8 cellular contexts compared by ENCODE assay signal in the genomic region with DNA sequence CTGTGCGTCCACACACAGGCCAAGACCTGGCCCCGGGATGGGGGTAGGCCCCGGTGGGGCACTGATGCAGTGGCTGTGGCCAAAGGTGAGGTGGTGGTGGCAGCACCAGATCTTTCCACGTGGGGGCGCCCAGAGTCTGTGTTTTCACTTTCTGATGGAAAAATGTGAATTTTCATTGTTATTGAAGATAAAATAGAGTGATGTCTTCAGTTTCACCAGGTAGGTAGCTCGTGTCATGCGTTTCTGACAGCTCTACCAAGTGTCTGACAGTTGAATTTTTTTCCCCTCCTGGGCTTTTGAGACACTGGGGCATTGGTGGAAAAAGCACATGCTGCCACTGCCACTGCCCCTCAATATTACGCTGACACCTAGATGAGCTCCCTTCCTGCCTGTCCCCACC. TPM values are rescaled to one million over a fixed set of nuclear protein-coding genes. Genes with fewer than 3 reads are reported as not detected.
DNase-seq lines count a peak whose midpoint lies in the region; ATAC-seq, FAIRE-seq and TF ChIP-seq lines count a peak whose summit lies in the region.

No MANE protein-coding gene starts in this region.

- no peaks in the 10 kb centered on the region for H3K9me3 Mint-ChIP-seq in Calu3 (ENCODE audit: low read depth, unreplicated experiment)
- H3K9me3 Mint-ChIP-seq in astrocyte (ENCODE audit: unreplicated experiment), result no peaks in the 10 kb centered on the region

- H3K4me3 ChIP-seq in astrocyte (ENCODE audit: insufficient read depth, low read depth, low read length), result no peak overlapping the region

- no peaks in the 10 kb centered on the region for H3K79me2 ChIP-seq in astrocyte (ENCODE audit: insufficient read depth, low read length)

- no peaks in the 10 kb centered on the region for H3K9me3 ChIP-seq in astrocyte (ENCODE audit: insufficient read depth, low read depth, low read length)

- H3K4me1 Mint-ChIP-seq in Calu3 (ENCODE audit: low read depth, unreplicated experiment), result no peaks in the 10 kb centered on the region
- no peaks in the 10 kb centered on the region for H3K4me1 Mint-ChIP-seq in astrocyte (ENCODE audit: low read depth, unreplicated experiment)

- intact Hi-C loops in Calu3 (cut with micrococcal nuclease; ENCODE audit: unreplicated experiment), result loop anchor here (1.0 kb wide), 1 partner anchor 115 kb away; no protein-coding TSS in a partner anchor

- H3K4me3 Mint-ChIP-seq in Calu3 (ENCODE audit: low read depth, unreplicated experiment) (no peak overlapping the region), astrocyte (ENCODE audit: unreplicated experiment) (no peak overlapping the region)

- DNase-seq in Calu3 (peak; percentile 73), T-helper 9 cell (peak; percentile 69), astrocyte (ENCODE audit: low read depth) (no peak), iPS-NIHi7 (ENCODE audit: extremely low spot score) (peak; percentile 90)
- peak; percentile 78 to 80 for DNase-seq in stimulated activated CD4-positive, alpha-beta T cell treated with anti-CD3 and anti-CD28 coated beads, Interleukin-2, amount 100 ng/mL, for 24 hours

- H3K9ac ChIP-seq in astrocyte (ENCODE audit: low read length), result no peak overlapping the region

- H3K27ac ChIP-seq in astrocyte (ENCODE audit: low read depth, low read length), result no peak overlapping the region

- CTCF ChIA-PET in Calu3 (lab: Charles Lee), result interaction anchor here (0.6 to 2.5 kb wide), 7 partner anchors 28 to 938 kb away, joined by 3 to 30 read pairs (median 5); no protein-coding TSS in a partner anchor

- peaks cover 3% of the 10 kb centered on the region for H4K20me1 ChIP-seq in astrocyte (ENCODE audit: insufficient read depth, low read length)

- H3K36me3 Mint-ChIP-seq in Calu3 (ENCODE audit: insufficient read depth, unreplicated experiment), result peaks cover 13% of the 10 kb centered on the region
- H3K36me3 Mint-ChIP-seq in astrocyte (ENCODE audit: low read depth, unreplicated experiment), result peaks cover 18% of the 10 kb centered on the region

- H3K4me2 ChIP-seq in astrocyte (ENCODE audit: low read length), result no peak overlapping the region

- no peaks in the 10 kb centered on the region for H3K27me3 ChIP-seq in astrocyte (ENCODE audit: insufficient read depth, low read length)

- H3K27me3 Mint-ChIP-seq in Calu3 (ENCODE audit: unreplicated experiment) (no peaks in the 10 kb centered on the region), astrocyte (ENCODE audit: low read depth, unreplicated experiment) (no peaks in the 10 kb centered on the region)

- H2AFZ ChIP-seq in astrocyte (ENCODE audit: low read depth, low read length), result no peak overlapping the region

- H3K27ac Mint-ChIP-seq in Calu3 (ENCODE audit: unreplicated experiment) (no peak overlapping the region), astrocyte (ENCODE audit: unreplicated experiment) (no peak overlapping the region)

- TF ChIP-seq CTCF in Calu3 (IDR thresholded peaks at IDR 0.05; ENCODE audit: unreplicated experiment) (peak; percentile 83), astrocyte (IDR thresholded peaks at IDR 0.05; ENCODE audit: insufficient read depth, low read depth, low read length) (peak; percentile 85)

- FAIRE-seq in astrocyte (lab: Jason Lieb, UNC), result no peak

- no peaks in the 10 kb centered on the region for H3K4me1 ChIP-seq in astrocyte (ENCODE audit: insufficient read depth, low read length)

- no TSS peak for BruUV-seq in Calu3 (replicated peaks; lab: Mats Ljungman, UMichigan)

- no peaks in the 10 kb centered on the region for H3K36me3 ChIP-seq in astrocyte (ENCODE audit: insufficient read depth, low read length)

- ATAC-seq in HG03439 (IDR thresholded peaks at IDR 0.05; ENCODE audit: unreplicated experiment), result peak; percentile 42
- ATAC-seq in HG02763 (IDR thresholded peaks at IDR 0.05; ENCODE audit: unreplicated experiment), result no peak
- ATAC-seq in GM18520 (IDR thresholded peaks at IDR 0.05; ENCODE audit: unreplicated experiment), result no peak

RNA-seq across cellular contexts. Expression of a gene that starts 40.0 kb away (rescaled TPM):
- 61.9 and 70.2 TPM in 2 replicates for total RNA-seq in Calu3 (2022)
- 34.8 and 35.7 TPM in 2 replicates for total RNA-seq in astrocyte

RNA-seq across cellular contexts. Expression of a gene that starts 49.6 kb away (rescaled TPM):
- total RNA-seq in Calu3 (2022), result 84.1 and 104 TPM in 2 replicates
- total RNA-seq in astrocyte, result 12.8 and 13.9 TPM in 2 replicates

RNA-seq across cellular contexts. Expression of a gene that starts 57.9 kb away (rescaled TPM):
- 31.3 and 34.1 TPM in 2 replicates for total RNA-seq in Calu3 (2022)
- total RNA-seq in astrocyte, result 32.3 and 34.5 TPM in 2 replicates
